Comparison of ENCODE assay signal across 1 cellular context in genomic region chr22:42876041-42876440, GRCh38.
TF ChIP-seq lines count a peak whose summit lies in the region.

No MANE protein-coding gene starts in this region.

TF ChIP-seq in HepG2, 621 proteins besides CTCF, POLR2A, EP300 and RAD21:
- no peak for TF ChIP-seq HINFP (CRISPR knock-in tag; IDR thresholded peaks at IDR 0.05; ENCODE audit: low read depth)
- peak; percentile 24 for TF ChIP-seq AGO2 (optimal IDR thresholded peaks at IDR 0.05; ENCODE audit: low read depth, low read length)
- TF ChIP-seq MTA1 (CRISPR knock-in tag; IDR thresholded peaks at IDR 0.05; ENCODE audit: borderline replicate concordance) = no peak
- TF ChIP-seq MXD1 (CRISPR knock-in tag; IDR thresholded peaks at IDR 0.05) = no peak
- TF ChIP-seq PITX1 (CRISPR knock-in tag; IDR thresholded peaks at IDR 0.05) = no peak
- no peak for TF ChIP-seq ZNF619 (CRISPR knock-in tag; IDR thresholded peaks at IDR 0.05)
